Comparison of ENCODE assay signal across 1 cellular context in the genomic region with DNA sequence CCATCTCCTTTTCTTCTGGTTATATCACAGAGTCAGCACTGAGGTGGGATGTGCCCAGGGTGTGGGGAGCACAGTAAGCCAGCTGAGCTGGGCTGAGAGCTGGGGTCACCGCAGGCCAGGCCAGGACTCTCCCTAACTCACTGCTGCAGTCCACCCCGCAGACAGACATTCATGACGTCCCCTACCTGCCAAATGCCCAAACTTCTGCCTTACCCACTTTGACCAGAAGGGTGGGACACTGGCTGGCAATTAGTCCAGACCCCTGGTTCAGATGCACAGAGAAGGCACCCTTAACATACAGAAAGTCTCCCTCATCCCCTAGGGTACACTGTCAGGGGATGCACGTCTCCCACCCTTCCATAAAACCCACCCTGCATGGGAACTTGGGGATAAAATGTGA.
TF ChIP-seq lines count a peak whose summit lies in the region.

No MANE protein-coding gene starts in this region.

TF ChIP-seq in GM23338, 12 proteins besides CTCF, POLR2A, EP300 and RAD21 (continued from another document):
- TF ChIP-seq NANOG (IDR thresholded peaks at IDR 0.05; ENCODE audit: borderline replicate concordance) = no peak
